In genomic region chr1:199463521-199464127, GRCh38 we compare ENCODE assay signal across 8 cellular contexts.
DNase-seq lines count a peak whose midpoint lies in the region; ATAC-seq, FAIRE-seq and TF ChIP-seq lines count a peak whose summit lies in the region.

No MANE protein-coding gene starts in this region.

- no peak for TF ChIP-seq POLR2A in GM12878 (IDR thresholded peaks at IDR 0.05; ENCODE audit: low read depth, low read length)

- peak; percentile 98 for ATAC-seq in GM12878
- peak; percentile 44 for ATAC-seq in memory B cell (ENCODE audit: low read depth)

- SMC1A ChIA-PET in GM12878 (lab: Charles Lee; ENCODE audit: uncharacterized antibody, unreplicated experiment) = interaction anchor here (0.7 to 2.6 kb wide), 20 partner anchors 11 to 838 kb away, joined by 3 to 15 read pairs (median 4); no protein-coding TSS in a partner anchor

- no peaks in the 10 kb centered on the region for H3K79me2 ChIP-seq in GM12878 (ENCODE audit: control insufficient read depth, insufficient read depth, low read length)

- peak; percentile 81 for DNase-seq in SIG-M5 treated with dmso at 0.1 percent for 504 hours (lab: John Stamatoyannopoulos, UW; ENCODE audit: unreplicated experiment)
- DNase-seq in SIG-M5 (lab: John Stamatoyannopoulos, UW) = no peak
- peak; percentile 64 to 69 for DNase-seq in HAP-1 (ENCODE audit: low spot score in 2 of 2)
- DNase-seq in NCI-H1048 (lab: John Stamatoyannopoulos, UW) = peak; percentile 23
- DNase-seq in GM12878 (ENCODE audit: low read depth, low spot score) = peak; percentile 24
- no peak for DNase-seq in memory B cell (ENCODE audit: low spot score in 2 of 2)
- DNase-seq in NCI-H2227 treated with DMSO at 0.1 percent for 48 hours (lab: John Stamatoyannopoulos, UW) = no peak
- no peak for DNase-seq in activated CD8-positive, alpha-beta memory T cell treated with anti-CD3 and anti-CD28 coated beads, Interleukin-2, amount 50 U/mL, for 4 hours

- peaks cover 3% of the 10 kb centered on the region for H3K4me1 Mint-ChIP-seq in memory B cell

- peaks cover 5% of the 10 kb centered on the region for H3K36me3 Mint-ChIP-seq in memory B cell

- peak; percentile 88 for FAIRE-seq in GM12878 (lab: Jason Lieb, UNC)

- H3K4me2 ChIP-seq in GM12878 (ENCODE audit: control insufficient read depth, insufficient read depth) = no peak overlapping the region

- CTCF ChIA-PET in GM12878 (lab: Yijun Ruan, JAX) = interaction anchor here (0.7 to 3.1 kb wide), 40 partner anchors 9 to 1378 kb away, joined by 3 to 34 read pairs (median 4); no protein-coding TSS in a partner anchor

- in situ Hi-C loops in HAP-1 (cut with MboI; ENCODE audit: low sequenced_read_pairs) (loop anchor here (25.0 kb wide), 1 partner anchor 701 kb away; no protein-coding TSS in a partner anchor), GM12878 (cut with MboI) (loop anchor here (25.0 kb wide), 1 partner anchor 701 kb away; no protein-coding TSS in a partner anchor)

- H3K9me3 ChIP-seq in HAP-1 = no peaks in the 10 kb centered on the region
- no peaks in the 10 kb centered on the region for H3K9me3 ChIP-seq in GM12878 (replicated peaks; ENCODE audit: control insufficient read depth, insufficient read depth, low read length)

- no peak for TF ChIP-seq EP300 in GM12878 (IDR thresholded peaks at IDR 0.05; ENCODE audit: borderline replicate concordance in 1 of 2, control insufficient read depth in 1 of 2, low read depth in 2 of 2, low read length in 2 of 2)

- no peak overlapping the region for H3K27ac Mint-ChIP-seq in memory B cell

- no peaks in the 10 kb centered on the region for H3K36me3 ChIP-seq in HAP-1 (replicated peaks)
- no peaks in the 10 kb centered on the region for H3K36me3 ChIP-seq in GM12878 (ENCODE audit: control insufficient read depth in 2 of 2, insufficient read depth in 2 of 2, low read length in 1 of 2)

- RAD21 ChIA-PET in GM12878 (lab: Charles Lee; ENCODE audit: unreplicated experiment) = interaction anchor here (0.6 to 2.0 kb wide), 15 partner anchors 9 to 1309 kb away, joined by 3 to 10 read pairs (median 4); no protein-coding TSS in a partner anchor

- TF ChIP-seq CTCF in GM12878 (IDR thresholded peaks at IDR 0.05 in 2 of 3, conservative IDR thresholded peaks at IDR 0.05 in 1 of 3; ENCODE audit: control insufficient read depth in 2 of 3, extremely low read depth in 1 of 3, insufficient read depth in 1 of 3, low read depth in 3 of 3, low read length in 3 of 3) = peak; percentile 55 to 67 (median 57)

- 0% methylated on average over 1 of the region's 1 CpG for WGBS in GM12878 (ENCODE audit: insufficient coverage, insufficient replicate concordance, low lambda C conversion rate, missing lambda C conversion rate)

- POLR2A ChIA-PET in GM12878 (lab: Charles Lee) = no interaction called here

- TF ChIP-seq RAD21 in GM12878 (IDR thresholded peaks at IDR 0.05; ENCODE audit: insufficient read depth, low read depth, low read length) = peak; percentile 86

- no peak overlapping the region for H3K4me3 ChIP-seq in HAP-1
- H3K4me3 ChIP-seq in GM12878 = no peak overlapping the region

- no TSS peak for BruUV-seq in GM12878 (replicated peaks; lab: Mats Ljungman, UMichigan)

- no peak overlapping the region for H3K27ac ChIP-seq in GM12878 (ENCODE audit: control insufficient read depth, insufficient read depth)

- no peak overlapping the region for H3K4me3 Mint-ChIP-seq in memory B cell

- H3K9ac ChIP-seq in GM12878 (ENCODE audit: control insufficient read depth, insufficient read depth, low read length) = no peak overlapping the region

- peaks cover 10% of the 10 kb centered on the region for H3K9me3 Mint-ChIP-seq in memory B cell

- H3K27me3 ChIP-seq in HAP-1 (ENCODE audit: low read depth) = no peaks in the 10 kb centered on the region
- no peaks in the 10 kb centered on the region for H3K27me3 ChIP-seq in GM12878 (replicated peaks in 1 of 2; ENCODE audit: control insufficient read depth in 2 of 2, insufficient read depth in 2 of 2, low read length in 1 of 2)

- no peaks in the 10 kb centered on the region for H4K20me1 ChIP-seq in GM12878 (ENCODE audit: control insufficient read depth, insufficient read depth)

- H3K4me1 ChIP-seq in HAP-1 (no peaks in the 10 kb centered on the region), GM12878 (ENCODE audit: control insufficient read depth, insufficient read depth, low read length) (no peaks in the 10 kb centered on the region)

- no peaks in the 10 kb centered on the region for H3K27me3 Mint-ChIP-seq in memory B cell

- no peak overlapping the region for H2AFZ ChIP-seq in GM12878 (ENCODE audit: control insufficient read depth, low read depth, low read length)

- intact Hi-C loops in GM12878 (cut with micrococcal nuclease; ENCODE audit: unreplicated experiment) = loop anchor here (1.0 to 10.0 kb wide), 5 partner anchors 89 to 692 kb away; no protein-coding TSS in a partner anchor

TF ChIP-seq in GM12878, 131 proteins besides CTCF, POLR2A, EP300 and RAD21:
- TF ChIP-seq SMC3 (IDR thresholded peaks at IDR 0.05; ENCODE audit: borderline replicate concordance, low read length) (peak; percentile 59), ELK1 (IDR thresholded peaks at IDR 0.05; ENCODE audit: low read depth, low read length) (no peak), JUND (IDR thresholded peaks at IDR 0.05; ENCODE audit: low read depth, low read length) (no peak), PML (IDR thresholded peaks at IDR 0.05; ENCODE audit: low read length) (no peak), CEBPB (IDR thresholded peaks at IDR 0.05; ENCODE audit: borderline replicate concordance in 1 of 2, low read depth in 2 of 2, low read length in 2 of 2) (no peak)

Comparison
In these comparisons a context has a peak if more than half of its experiments do, and no peak if none do; other contexts are left out.
1. DNase-seq: peak in SIG-M5 treated with dmso at 0.1 percent for 504 hours (single experiment), HAP-1 (2 of 2), NCI-H1048 (single experiment) and GM12878 (single experiment); none in SIG-M5 (single experiment), memory B cell (0 of 2), NCI-H2227 treated with DMSO at 0.1 percent for 48 hours (single experiment) and activated CD8-positive, alpha-beta memory T cell treated with anti-CD3 and anti-CD28 coated beads, Interleukin-2, amount 50 U/mL, for 4 hours (single experiment).